Comparison of ENCODE assay signal across 1 cellular context in the genomic region with DNA sequence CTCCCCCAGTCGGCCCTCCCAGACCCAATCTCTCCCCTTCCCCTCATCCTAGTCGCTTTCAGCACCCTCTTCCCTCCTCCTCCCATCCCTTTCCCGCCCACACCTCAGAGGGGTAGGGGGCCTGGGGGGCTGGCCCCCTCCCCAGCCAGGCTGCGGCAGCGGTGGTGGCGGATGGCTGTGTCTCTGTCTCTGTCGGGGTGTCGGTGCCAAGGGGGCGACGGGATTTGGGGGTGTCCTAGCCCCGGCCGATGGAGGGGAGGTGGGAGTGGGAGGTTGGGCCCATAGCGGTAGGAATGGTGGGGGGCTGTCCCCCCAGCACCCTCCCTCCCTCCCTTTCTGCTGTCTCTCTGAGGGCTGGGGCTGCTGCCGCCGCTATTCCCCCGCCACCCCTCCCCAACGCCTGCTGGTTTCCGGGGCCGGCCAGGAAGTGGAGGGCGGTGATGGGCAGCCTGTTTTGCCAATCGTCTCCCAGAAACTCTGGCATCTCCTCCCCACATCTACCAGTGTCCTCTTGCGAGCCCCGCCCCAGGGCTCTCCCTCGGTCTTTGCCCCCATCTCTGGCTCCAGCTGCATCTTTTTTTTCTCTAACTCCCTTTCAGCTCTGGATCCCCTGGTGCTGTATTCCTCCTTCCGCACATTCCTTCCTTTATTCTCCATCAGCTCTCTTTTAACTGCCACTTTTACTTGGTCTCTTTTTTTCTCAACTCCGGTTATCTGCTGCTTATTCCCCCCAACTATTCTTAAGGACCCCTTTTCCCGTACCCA.
TF ChIP-seq lines count a peak whose summit lies in the region.

A gene with protein sequence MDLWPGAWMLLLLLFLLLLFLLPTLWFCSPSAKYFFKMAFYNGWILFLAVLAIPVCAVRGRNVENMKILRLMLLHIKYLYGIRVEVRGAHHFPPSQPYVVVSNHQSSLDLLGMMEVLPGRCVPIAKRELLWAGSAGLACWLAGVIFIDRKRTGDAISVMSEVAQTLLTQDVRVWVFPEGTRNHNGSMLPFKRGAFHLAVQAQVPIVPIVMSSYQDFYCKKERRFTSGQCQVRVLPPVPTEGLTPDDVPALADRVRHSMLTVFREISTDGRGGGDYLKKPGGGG (minus strand): TSS at position 374 of the 765 bp plus-strand sequence. CDS start 4,588 bp downstream, outside the sequence.

TF ChIP-seq in HepG2, 621 proteins besides CTCF, POLR2A, EP300 and RAD21 (continued from another document and continues in another):
- TF ChIP-seq ZNF282 (IDR thresholded peaks at IDR 0.05; ENCODE audit: partially characterized antibody): no peak
- TF ChIP-seq, protein P1, sequence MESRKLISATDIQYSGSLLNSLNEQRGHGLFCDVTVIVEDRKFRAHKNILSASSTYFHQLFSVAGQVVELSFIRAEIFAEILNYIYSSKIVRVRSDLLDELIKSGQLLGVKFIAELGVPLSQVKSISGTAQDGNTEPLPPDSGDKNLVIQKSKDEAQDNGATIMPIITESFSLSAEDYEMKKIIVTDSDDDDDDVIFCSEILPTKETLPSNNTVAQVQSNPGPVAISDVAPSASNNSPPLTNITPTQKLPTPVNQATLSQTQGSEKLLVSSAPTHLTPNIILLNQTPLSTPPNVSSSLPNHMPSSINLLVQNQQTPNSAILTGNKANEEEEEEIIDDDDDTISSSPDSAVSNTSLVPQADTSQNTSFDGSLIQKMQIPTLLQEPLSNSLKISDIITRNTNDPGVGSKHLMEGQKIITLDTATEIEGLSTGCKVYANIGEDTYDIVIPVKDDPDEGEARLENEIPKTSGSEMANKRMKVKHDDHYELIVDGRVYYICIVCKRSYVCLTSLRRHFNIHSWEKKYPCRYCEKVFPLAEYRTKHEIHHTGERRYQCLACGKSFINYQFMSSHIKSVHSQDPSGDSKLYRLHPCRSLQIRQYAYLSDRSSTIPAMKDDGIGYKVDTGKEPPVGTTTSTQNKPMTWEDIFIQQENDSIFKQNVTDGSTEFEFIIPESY (CRISPR knock-in tag; IDR thresholded peaks at IDR 0.05): no peak
- no peak for TF ChIP-seq ZNF770 (CRISPR knock-in tag; IDR thresholded peaks at IDR 0.05)
- TF ChIP-seq ZNF616 (CRISPR knock-in tag; IDR thresholded peaks at IDR 0.05; ENCODE audit: low read depth): no peak
- no peak for TF ChIP-seq JDP2 (CRISPR knock-in tag; IDR thresholded peaks at IDR 0.05; ENCODE audit: borderline replicate concordance)
- TF ChIP-seq KAT2B (IDR thresholded peaks at IDR 0.05; ENCODE audit: borderline replicate concordance, low read depth, low read length): no peak
- no peak for TF ChIP-seq ZNF557 (CRISPR knock-in tag; IDR thresholded peaks at IDR 0.05)
- no peak; the same call in 1 of the 2 replicates for TF ChIP-seq HDAC1 (CRISPR knock-in tag; IDR thresholded peaks at IDR 0.05)
- TF ChIP-seq ZFP37 (CRISPR knock-in tag; IDR thresholded peaks at IDR 0.05; ENCODE audit: borderline replicate concordance): no peak
- TF ChIP-seq RARG (CRISPR knock-in tag; IDR thresholded peaks at IDR 0.05; ENCODE audit: low read depth): peak; percentile 97; the same call in 1 of the 2 replicates
- TF ChIP-seq HNRNPLL (IDR thresholded peaks at IDR 0.05; ENCODE audit: low read depth, low read length, poor library complexity, severe bottlenecking): peak; percentile 43
- peak; percentile 87 for TF ChIP-seq ZNF891 (CRISPR knock-in tag; IDR thresholded peaks at IDR 0.05)
- TF ChIP-seq TCF7 (IDR thresholded peaks at IDR 0.05; ENCODE audit: low read depth): no peak
- TF ChIP-seq, protein P2, sequence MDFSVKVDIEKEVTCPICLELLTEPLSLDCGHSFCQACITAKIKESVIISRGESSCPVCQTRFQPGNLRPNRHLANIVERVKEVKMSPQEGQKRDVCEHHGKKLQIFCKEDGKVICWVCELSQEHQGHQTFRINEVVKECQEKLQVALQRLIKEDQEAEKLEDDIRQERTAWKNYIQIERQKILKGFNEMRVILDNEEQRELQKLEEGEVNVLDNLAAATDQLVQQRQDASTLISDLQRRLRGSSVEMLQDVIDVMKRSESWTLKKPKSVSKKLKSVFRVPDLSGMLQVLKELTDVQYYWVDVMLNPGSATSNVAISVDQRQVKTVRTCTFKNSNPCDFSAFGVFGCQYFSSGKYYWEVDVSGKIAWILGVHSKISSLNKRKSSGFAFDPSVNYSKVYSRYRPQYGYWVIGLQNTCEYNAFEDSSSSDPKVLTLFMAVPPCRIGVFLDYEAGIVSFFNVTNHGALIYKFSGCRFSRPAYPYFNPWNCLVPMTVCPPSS (IDR thresholded peaks at IDR 0.05): no peak
- TF ChIP-seq ZUFSP (CRISPR knock-in tag; IDR thresholded peaks at IDR 0.05; ENCODE audit: borderline replicate concordance): no peak
- TF ChIP-seq ZNF644 (CRISPR knock-in tag; IDR thresholded peaks at IDR 0.05; ENCODE audit: low read depth): no peak
- no peak for TF ChIP-seq NCOA5 (CRISPR knock-in tag; IDR thresholded peaks at IDR 0.05)
- no peak for TF ChIP-seq MED13 (CRISPR knock-in tag; IDR thresholded peaks at IDR 0.05)
- TF ChIP-seq ZBTB46 (CRISPR knock-in tag; IDR thresholded peaks at IDR 0.05; ENCODE audit: borderline replicate concordance): no peak
- TF ChIP-seq, protein P3, sequence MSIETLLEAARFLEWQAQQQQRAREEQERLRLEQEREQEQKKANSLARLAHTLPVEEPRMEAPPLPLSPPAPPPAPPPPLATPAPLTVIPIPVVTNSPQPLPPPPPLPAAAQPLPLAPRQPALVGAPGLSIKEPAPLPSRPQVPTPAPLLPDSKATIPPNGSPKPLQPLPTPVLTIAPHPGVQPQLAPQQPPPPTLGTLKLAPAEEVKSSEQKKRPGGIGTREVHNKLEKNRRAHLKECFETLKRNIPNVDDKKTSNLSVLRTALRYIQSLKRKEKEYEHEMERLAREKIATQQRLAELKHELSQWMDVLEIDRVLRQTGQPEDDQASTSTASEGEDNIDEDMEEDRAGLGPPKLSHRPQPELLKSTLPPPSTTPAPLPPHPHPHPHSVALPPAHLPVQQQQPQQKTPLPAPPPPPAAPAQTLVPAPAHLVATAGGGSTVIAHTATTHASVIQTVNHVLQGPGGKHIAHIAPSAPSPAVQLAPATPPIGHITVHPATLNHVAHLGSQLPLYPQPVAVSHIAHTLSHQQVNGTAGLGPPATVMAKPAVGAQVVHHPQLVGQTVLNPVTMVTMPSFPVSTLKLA (IDR thresholded peaks at IDR 0.05): no peak
- TF ChIP-seq FOXA1 (IDR thresholded peaks at IDR 0.05): no peak
- TF ChIP-seq FOXA1 (CRISPR knock-in tag; IDR thresholded peaks at IDR 0.05): no peak
- TF ChIP-seq SIN3B (IDR thresholded peaks at IDR 0.05; ENCODE audit: low read length): no peak
- TF ChIP-seq CHD2 (IDR thresholded peaks at IDR 0.05; ENCODE audit: low read depth, low read length): no peak
- peak; percentile 32 for TF ChIP-seq YY1 (IDR thresholded peaks at IDR 0.05; ENCODE audit: insufficient read depth, insufficient replicate concordance, low read depth, low read length)
- no peak for TF ChIP-seq ZC3H13 (CRISPR knock-in tag; IDR thresholded peaks at IDR 0.05)
- TF ChIP-seq RBM39 (IDR thresholded peaks at IDR 0.05; ENCODE audit: low read depth, low read length, poor library complexity, severe bottlenecking): no peak
- TF ChIP-seq, protein P4, sequence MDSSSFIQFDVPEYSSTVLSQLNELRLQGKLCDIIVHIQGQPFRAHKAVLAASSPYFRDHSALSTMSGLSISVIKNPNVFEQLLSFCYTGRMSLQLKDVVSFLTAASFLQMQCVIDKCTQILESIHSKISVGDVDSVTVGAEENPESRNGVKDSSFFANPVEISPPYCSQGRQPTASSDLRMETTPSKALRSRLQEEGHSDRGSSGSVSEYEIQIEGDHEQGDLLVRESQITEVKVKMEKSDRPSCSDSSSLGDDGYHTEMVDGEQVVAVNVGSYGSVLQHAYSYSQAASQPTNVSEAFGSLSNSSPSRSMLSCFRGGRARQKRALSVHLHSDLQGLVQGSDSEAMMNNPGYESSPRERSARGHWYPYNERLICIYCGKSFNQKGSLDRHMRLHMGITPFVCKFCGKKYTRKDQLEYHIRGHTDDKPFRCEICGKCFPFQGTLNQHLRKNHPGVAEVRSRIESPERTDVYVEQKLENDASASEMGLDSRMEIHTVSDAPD (CRISPR knock-in tag; IDR thresholded peaks at IDR 0.05): no peak
- no peak for TF ChIP-seq TCF7L2 (IDR thresholded peaks at IDR 0.05; ENCODE audit: low read depth, low read length)
- TF ChIP-seq ZNF382 (CRISPR knock-in tag; IDR thresholded peaks at IDR 0.05; ENCODE audit: borderline replicate concordance): no peak
- no peak; the same call in 1 of the 2 replicates for TF ChIP-seq RBAK (CRISPR knock-in tag; IDR thresholded peaks at IDR 0.05)
- TF ChIP-seq NFKB2 (CRISPR knock-in tag; IDR thresholded peaks at IDR 0.05; ENCODE audit: borderline replicate concordance): peak; percentile 89; the same call in 1 of the 2 replicates
- TF ChIP-seq, protein P5, sequence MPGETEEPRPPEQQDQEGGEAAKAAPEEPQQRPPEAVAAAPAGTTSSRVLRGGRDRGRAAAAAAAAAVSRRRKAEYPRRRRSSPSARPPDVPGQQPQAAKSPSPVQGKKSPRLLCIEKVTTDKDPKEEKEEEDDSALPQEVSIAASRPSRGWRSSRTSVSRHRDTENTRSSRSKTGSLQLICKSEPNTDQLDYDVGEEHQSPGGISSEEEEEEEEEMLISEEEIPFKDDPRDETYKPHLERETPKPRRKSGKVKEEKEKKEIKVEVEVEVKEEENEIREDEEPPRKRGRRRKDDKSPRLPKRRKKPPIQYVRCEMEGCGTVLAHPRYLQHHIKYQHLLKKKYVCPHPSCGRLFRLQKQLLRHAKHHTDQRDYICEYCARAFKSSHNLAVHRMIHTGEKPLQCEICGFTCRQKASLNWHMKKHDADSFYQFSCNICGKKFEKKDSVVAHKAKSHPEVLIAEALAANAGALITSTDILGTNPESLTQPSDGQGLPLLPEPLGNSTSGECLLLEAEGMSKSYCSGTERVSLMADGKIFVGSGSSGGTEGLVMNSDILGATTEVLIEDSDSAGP (CRISPR knock-in tag; IDR thresholded peaks at IDR 0.05; ENCODE audit: borderline replicate concordance): peak; percentile 77; the same call in 1 of the 2 replicates
- peak; percentile 50; the same call in 1 of the 2 replicates for TF ChIP-seq SPEN (CRISPR knock-in tag; IDR thresholded peaks at IDR 0.05; ENCODE audit: low read depth)
- TF ChIP-seq ARNT2 (CRISPR knock-in tag; IDR thresholded peaks at IDR 0.05; ENCODE audit: low read depth): peak; percentile 81
- TF ChIP-seq ZNF101 (CRISPR knock-in tag; IDR thresholded peaks at IDR 0.05; ENCODE audit: borderline replicate concordance, low read depth): peak; percentile 53; the same call in 1 of the 2 replicates
- TF ChIP-seq PATZ1 (CRISPR knock-in tag; IDR thresholded peaks at IDR 0.05): peak; percentile 90
- no peak for TF ChIP-seq ATAD3A (CRISPR knock-in tag; IDR thresholded peaks at IDR 0.05)
- no peak for TF ChIP-seq ZNF326 (CRISPR knock-in tag; IDR thresholded peaks at IDR 0.05; ENCODE audit: borderline replicate concordance)
